7 cellular contexts compared by ENCODE assay signal in genomic region chrX:16695079-16695676, GRCh38. TPM values are rescaled to one million over a fixed set of nuclear protein-coding genes. Genes with fewer than 3 reads are reported as not detected.
DNase-seq lines count a peak whose midpoint lies in the region; ATAC-seq and TF ChIP-seq lines count a peak whose summit lies in the region.

No MANE protein-coding gene starts in this region.

- H3K4me1 ChIP-seq in adipocyte (ENCODE audit: control insufficient read depth, insufficient read depth, low read length) (no peaks in the 10 kb centered on the region), right cardiac atrium (ENCODE audit: control insufficient read depth, insufficient read depth, low read length) (no peaks in the 10 kb centered on the region)

- H3K4me3 ChIP-seq in adipocyte (ENCODE audit: low read length) (no peak overlapping the region), right cardiac atrium (ENCODE audit: low read length) (no peak overlapping the region)

- peaks cover 14% of the 10 kb centered on the region for H3K27me3 ChIP-seq in adipocyte (replicated peaks; ENCODE audit: control insufficient read depth, insufficient read depth, low read length)
- no peaks in the 10 kb centered on the region for H3K27me3 ChIP-seq in right cardiac atrium (ENCODE audit: control insufficient read depth, insufficient read depth)

- ATAC-seq in HG03097 (IDR thresholded peaks at IDR 0.05; ENCODE audit: low FRiP score, unreplicated experiment) = peak; percentile 61
- ATAC-seq in SK-N-SH treated with all-trans-retinoic acid at 6 μM for 48 hours = peak; percentile 80
- peak in 1 of 2 donors; percentile 55 for ATAC-seq in right cardiac atrium
- ATAC-seq in HG02623 (IDR thresholded peaks at IDR 0.05; ENCODE audit: unreplicated experiment) = no peak

- WGBS in right cardiac atrium = 59% methylated on average over 10 of the region's 10 CpGs

- intact Hi-C loops in right cardiac atrium (cut with DNase I) = no loop called here

- H3K27ac ChIP-seq in right cardiac atrium (ENCODE audit: low read length) = no peak overlapping the region

- TF ChIP-seq CTCF in GM12874 (IDR thresholded peaks at IDR 0.05; ENCODE audit: insufficient read depth, low read depth, low read length) = peak; percentile 70

- H3K9ac ChIP-seq in adipocyte (ENCODE audit: low read length) = no peak overlapping the region

- H3K36me3 ChIP-seq in adipocyte (ENCODE audit: control insufficient read depth, insufficient read depth, low read length, severe bottlenecking) = peaks cover 5% of the 10 kb centered on the region

- DNase-seq in adipocyte (ENCODE audit: low read depth) (peak; percentile 79), right cardiac atrium (peak; percentile 62 to 85 (median 71))
- DNase-seq in stimulated activated CD4-positive, alpha-beta T cell treated with anti-CD3 and anti-CD28 coated beads, Interleukin-15, amount 100 ng/mL, for 1 hour (ENCODE audit: low read depth in 1 of 2, low spot score in 1 of 2) = peak; percentile 9 to 32

- no peaks in the 10 kb centered on the region for H3K9me3 ChIP-seq in adipocyte (ENCODE audit: control insufficient read depth, low read length)
- H3K9me3 ChIP-seq in right cardiac atrium (ENCODE audit: control insufficient read depth, low read length) = no peaks in the 10 kb centered on the region

TF ChIP-seq in SK-N-SH treated with all-trans-retinoic acid at 6 μM for 48 hours, 23 proteins besides CTCF, POLR2A, EP300 and RAD21:
- TF ChIP-seq ZFP3 (CRISPR knock-in tag; IDR thresholded peaks at IDR 0.05) (no peak), ESRRG (CRISPR knock-in tag; IDR thresholded peaks at IDR 0.05) (no peak), PATZ1 (CRISPR knock-in tag; IDR thresholded peaks at IDR 0.05; ENCODE audit: borderline replicate concordance) (no peak), ZNF8 (CRISPR knock-in tag; IDR thresholded peaks at IDR 0.05) (no peak), ZNF565 (CRISPR knock-in tag; conservative IDR thresholded peaks at IDR 0.05; ENCODE audit: low read depth) (no peak), OSR1 (CRISPR knock-in tag; IDR thresholded peaks at IDR 0.05) (no peak), PPARA (CRISPR knock-in tag; IDR thresholded peaks at IDR 0.05; ENCODE audit: borderline replicate concordance) (no peak), ZC3H10 (CRISPR knock-in tag; IDR thresholded peaks at IDR 0.05) (no peak), ZNF70 (CRISPR knock-in tag; IDR thresholded peaks at IDR 0.05) (no peak), ARNTL (CRISPR knock-in tag; IDR thresholded peaks at IDR 0.05; ENCODE audit: borderline replicate concordance, low read depth) (no peak), RARB (CRISPR knock-in tag; IDR thresholded peaks at IDR 0.05) (no peak), CSRNP3 (CRISPR knock-in tag; IDR thresholded peaks at IDR 0.05) (no peak), ZFP30 (CRISPR knock-in tag; IDR thresholded peaks at IDR 0.05) (no peak), BACH2 (CRISPR knock-in tag; IDR thresholded peaks at IDR 0.05; ENCODE audit: borderline replicate concordance) (no peak), CSDC2 (CRISPR knock-in tag; IDR thresholded peaks at IDR 0.05) (no peak)
- TF ChIP-seq, protein P1, sequence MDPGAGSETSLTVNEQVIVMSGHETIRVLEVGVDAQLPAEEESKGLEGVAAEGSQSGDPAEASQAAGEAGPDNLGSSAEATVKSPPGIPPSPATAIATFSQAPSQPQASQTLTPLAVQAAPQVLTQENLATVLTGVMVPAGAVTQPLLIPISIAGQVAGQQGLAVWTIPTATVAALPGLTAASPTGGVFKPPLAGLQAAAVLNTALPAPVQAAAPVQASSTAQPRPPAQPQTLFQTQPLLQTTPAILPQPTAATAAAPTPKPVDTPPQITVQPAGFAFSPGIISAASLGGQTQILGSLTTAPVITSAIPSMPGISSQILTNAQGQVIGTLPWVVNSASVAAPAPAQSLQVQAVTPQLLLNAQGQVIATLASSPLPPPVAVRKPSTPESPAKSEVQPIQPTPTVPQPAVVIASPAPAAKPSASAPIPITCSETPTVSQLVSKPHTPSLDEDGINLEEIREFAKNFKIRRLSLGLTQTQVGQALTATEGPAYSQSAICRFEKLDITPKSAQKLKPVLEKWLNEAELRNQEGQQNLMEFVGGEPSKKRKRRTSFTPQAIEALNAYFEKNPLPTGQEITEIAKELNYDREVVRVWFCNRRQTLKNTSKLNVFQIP (CRISPR knock-in tag; IDR thresholded peaks at IDR 0.05; ENCODE audit: borderline replicate concordance, low read depth) = no peak

RNA-seq across cellular contexts. Expression of gene CTPS2, which starts 17.3 kb away (rescaled TPM):
- 1 to 10 TPM; 6.1 to 6.8 (median 6.2) TPM for total RNA-seq in right cardiac atrium
- 4.0 TPM for polyA plus RNA-seq in right cardiac atrium

RNA-seq across cellular contexts. Expression of gene SYAP1, which starts 24.2 kb away (rescaled TPM):
- total RNA-seq in right cardiac atrium = 10 to 100 TPM; 16.3 to 24.9 (median 17.3) TPM
- polyA plus RNA-seq in right cardiac atrium = 11.4 TPM

RNA-seq across cellular contexts. Expression of gene S100G, which starts 45.2 kb away (rescaled TPM):
- not detected for total RNA-seq in right cardiac atrium
- not detected for polyA plus RNA-seq in right cardiac atrium

Comparison
In these comparisons a context has a peak if more than half of its experiments do, and no peak if none do; other contexts are left out.
1. DNase-seq: peak in every context shown above with its lines; median percentile 79 in adipocyte; 71 in right cardiac atrium; 20 in stimulated activated CD4-positive, alpha-beta T cell treated with anti-CD3 and anti-CD28 coated beads, Interleukin-15, amount 100 ng/mL, for 1 hour.